20 cellular contexts compared by ENCODE assay signal in the genomic region with DNA sequence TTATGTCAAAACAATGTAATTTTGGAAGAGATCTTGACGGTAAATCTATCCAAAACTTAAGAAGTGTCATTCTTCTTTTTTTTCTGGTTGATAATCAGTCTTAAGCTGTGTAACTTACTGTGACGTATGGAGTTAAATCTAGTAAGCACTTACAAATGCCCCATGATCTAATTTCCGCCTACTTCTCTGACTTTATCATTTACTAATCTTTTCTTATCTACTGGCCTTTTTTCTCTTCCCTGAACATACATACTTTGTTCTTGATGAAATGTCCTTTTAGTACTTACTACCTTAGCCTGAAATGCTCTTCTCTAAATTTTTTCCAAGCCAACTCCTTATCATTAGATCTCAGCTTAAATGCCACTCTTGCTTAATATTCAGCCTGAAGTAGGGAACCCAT. TPM values are rescaled to one million over a fixed set of nuclear protein-coding genes. Genes with fewer than 3 reads are reported as not detected.
A peak's percentile ranks its signal among the peaks of the same experiment; 100 is the strongest.
DNase-seq lines count a peak whose midpoint lies in the region; ATAC-seq and TF ChIP-seq lines count a peak whose summit lies in the region.
"Had no signal": no experiment of that assay in that cellular context is flagged by ENCODE, and none has a peak within 500 bp of the region (broad histone marks: within the 10 kb centered on the region; RNA-seq: fewer than 3 reads in every experiment).

No MANE protein-coding gene starts in this region.

- no peak overlapping the region for H3K4me2 ChIP-seq in SK-N-SH
- H3K4me2 ChIP-seq: A549 had no signal

- no peak overlapping the region for H3K9ac ChIP-seq in SK-N-SH

- 0 out of 4 replicates have a peak, but pooled peaks cover 0 to 3% of the 10 kb centered on the region in 2 experiments for H3K4me1 ChIP-seq in SK-N-SH (ENCODE audit: control insufficient read depth in 1 of 2, insufficient read depth in 2 of 2, low read depth in 1 of 2, low read length in 1 of 2)

- TF ChIP-seq RAD21 in SK-N-SH (IDR thresholded peaks at IDR 0.05; ENCODE audit: low read length), result no peak

- peaks cover 22% of the 10 kb centered on the region for H3K79me2 ChIP-seq in SK-N-SH (ENCODE audit: insufficient read depth)

- H4K20me1 ChIP-seq in SK-N-SH (ENCODE audit: insufficient read depth), result no peaks in the 10 kb centered on the region

- no peak overlapping the region for H3K27ac ChIP-seq in SK-N-SH (ENCODE audit: low read depth in 2 of 2, low read length in 1 of 2)
- H3K27ac ChIP-seq: 22Rv1, A549, C4-2B had no signal

- no peak for TF ChIP-seq CTCF in SK-N-SH (IDR thresholded peaks at IDR 0.05)
- no peak for TF ChIP-seq CTCF in choroid plexus epithelial cell (conservative IDR thresholded peaks at IDR 0.05; ENCODE audit: low read depth, low read length)
- TF ChIP-seq CTCF in retinal pigment epithelial cell (conservative IDR thresholded peaks at IDR 0.05; ENCODE audit: low read depth, low read length), result no peak

- no peaks in the 10 kb centered on the region for H3K27me3 ChIP-seq in SK-N-SH (ENCODE audit: insufficient read depth)

- H2AFZ ChIP-seq in SK-N-SH (ENCODE audit: low read depth), result no peak overlapping the region

- 92% methylated on average over 3 of the region's 3 CpGs for WGBS in SK-N-SH (ENCODE audit: low lambda C conversion rate)

- peaks cover 18 to 23% of the 10 kb centered on the region in 2 experiments for H3K36me3 ChIP-seq in SK-N-SH (replicated peaks in 1 of 2; ENCODE audit: control insufficient read depth in 1 of 2, insufficient read depth in 2 of 2, low read length in 1 of 2)

- ATAC-seq in SK-N-SH treated with all-trans-retinoic acid at 6 μM for 48 hours, result no peak
- ATAC-seq: A549, HCT116, HepG2 had no signal

- DNase-seq in SK-N-SH (no peak), choroid plexus epithelial cell (ENCODE audit: low read depth) (peak; percentile 43), iris pigment epithelial cell (ENCODE audit: low read depth) (peak; percentile 59), retinal pigment epithelial cell (ENCODE audit: low read depth) (peak; percentile 27), cerebellar cortex (ENCODE audit: low spot score) (no peak), NOMO-1 (lab: John Stamatoyannopoulos, UW; ENCODE audit: unreplicated experiment in 2 of 2) (no peak)
- no peak for DNase-seq in activated CD4-positive, alpha-beta T cell treated with anti-CD3 and anti-CD28 coated beads for 48 hours
- DNase-seq: AML-193; CD4-positive, alpha-beta T cell; DMS153; DMS79; GDM1; GOT3; H7 had no signal

- no peak for TF ChIP-seq EP300 in SK-N-SH (IDR thresholded peaks at IDR 0.05; ENCODE audit: borderline replicate concordance in 1 of 2, low read depth in 1 of 2, low read length in 1 of 2)

- H3K4me3 ChIP-seq in SK-N-SH (ENCODE audit: low read depth in 2 of 2, low read length in 1 of 2) (no peak overlapping the region), choroid plexus epithelial cell (ENCODE audit: low read depth, low read length) (no peak overlapping the region), retinal pigment epithelial cell (ENCODE audit: low read length) (no peak overlapping the region)
- H3K4me3 ChIP-seq: A549 had no signal

- H3K9me2 ChIP-seq in SK-N-SH, result no peaks in the 10 kb centered on the region

- CTCF ChIA-PET in SK-N-SH (lab: Yijun Ruan, JAX), result interaction anchor here (0.5 to 1.5 kb wide), 2 partner anchors 14 to 606 kb away, joined by 3 to 4 read pairs; partner anchors contain the start of gene PGGT1B

- H3K9me3 ChIP-seq in SK-N-SH, result no peaks in the 10 kb centered on the region
- H3K9me3 ChIP-seq: A549 had no signal

- H3F3A ChIP-seq in SK-N-SH (replicated peaks; ENCODE audit: insufficient read depth), result no peaks in the 10 kb centered on the region

- POLR2A ChIA-PET in SK-N-SH (lab: Yijun Ruan, JAX), result no interaction called here

TF ChIP-seq in SK-N-SH treated with all-trans-retinoic acid at 6 μM for 48 hours, 23 proteins besides CTCF, POLR2A, EP300 and RAD21:
- TF ChIP-seq ISL1 (CRISPR knock-in tag; IDR thresholded peaks at IDR 0.05) (peak; percentile 91), TOX (CRISPR knock-in tag; IDR thresholded peaks at IDR 0.05; ENCODE audit: borderline replicate concordance) (no peak)

TF ChIP-seq in SK-N-SH, 30 proteins besides CTCF, POLR2A, EP300 and RAD21 (continues in another document):
- TF ChIP-seq MXI1 (IDR thresholded peaks at IDR 0.05; ENCODE audit: low read depth, low read length) (no peak), POLR2AphosphoS5 (IDR thresholded peaks at IDR 0.05; ENCODE audit: low read depth, low read length) (no peak), RFX5 (IDR thresholded peaks at IDR 0.05; ENCODE audit: low read length) (no peak), SIN3A (IDR thresholded peaks at IDR 0.05; ENCODE audit: borderline replicate concordance, low read depth, low read length) (no peak), RXRA (IDR thresholded peaks at IDR 0.05; ENCODE audit: borderline replicate concordance, low read depth) (no peak), CHD2 (IDR thresholded peaks at IDR 0.05; ENCODE audit: low read length, partially characterized antibody) (no peak), MEF2A (IDR thresholded peaks at IDR 0.05; ENCODE audit: borderline replicate concordance, low read depth) (no peak), USF1 (IDR thresholded peaks at IDR 0.05; ENCODE audit: borderline replicate concordance, low read depth) (no peak), REST (IDR thresholded peaks at IDR 0.05; ENCODE audit: low read depth, low read length) (no peak), GABPA (IDR thresholded peaks at IDR 0.05; ENCODE audit: low read depth) (no peak), YY1 (IDR thresholded peaks at IDR 0.05; ENCODE audit: low read depth) (no peak), ZBTB33 (IDR thresholded peaks at IDR 0.05; ENCODE audit: borderline replicate concordance, low read depth) (no peak), ELF1 (IDR thresholded peaks at IDR 0.05) (no peak)
- TF ChIP-seq, protein P1, sequence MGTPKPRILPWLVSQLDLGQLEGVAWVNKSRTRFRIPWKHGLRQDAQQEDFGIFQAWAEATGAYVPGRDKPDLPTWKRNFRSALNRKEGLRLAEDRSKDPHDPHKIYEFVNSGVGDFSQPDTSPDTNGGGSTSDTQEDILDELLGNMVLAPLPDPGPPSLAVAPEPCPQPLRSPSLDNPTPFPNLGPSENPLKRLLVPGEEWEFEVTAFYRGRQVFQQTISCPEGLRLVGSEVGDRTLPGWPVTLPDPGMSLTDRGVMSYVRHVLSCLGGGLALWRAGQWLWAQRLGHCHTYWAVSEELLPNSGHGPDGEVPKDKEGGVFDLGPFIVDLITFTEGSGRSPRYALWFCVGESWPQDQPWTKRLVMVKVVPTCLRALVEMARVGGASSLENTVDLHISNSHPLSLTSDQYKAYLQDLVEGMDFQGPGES (IDR thresholded peaks at IDR 0.05; ENCODE audit: low read depth, low read length), result no peak

RNA-seq across cellular contexts. Expression of gene AP3S1, which starts 27.5 kb away (rescaled TPM):
- polyA plus RNA-seq in SK-N-SH (2012; rRNA removed), result 21.6 and 26.3 TPM in 2 replicates
- polyA plus RNA-seq in SK-N-SH (2012; cell fraction: cytosol; rRNA removed), result 39.6 and 64.4 TPM in 2 replicates
- polyA plus RNA-seq in SK-N-SH (2012; cell fraction: nucleus; rRNA removed), result 4.2 and 7.4 TPM in 2 replicates

RNA-seq across cellular contexts. Expression of gene ATG12, which starts 27.9 kb away (rescaled TPM):
- polyA plus RNA-seq in SK-N-SH (2012; rRNA removed), result 29.1 and 39.0 TPM in 2 replicates
- 47.3 and 68.6 TPM in 2 replicates for polyA plus RNA-seq in SK-N-SH (2012; cell fraction: cytosol; rRNA removed)
- 16.3 and 35.2 TPM in 2 replicates for polyA plus RNA-seq in SK-N-SH (2012; cell fraction: nucleus; rRNA removed)

RNA-seq across cellular contexts. Expression of gene CDO1, which starts 52.8 kb away (rescaled TPM):
- 2.9 and 3.1 TPM in 2 replicates for polyA plus RNA-seq in SK-N-SH (2012; rRNA removed)
- 2.8 and 3.0 TPM in 2 replicates for polyA plus RNA-seq in SK-N-SH (2012; cell fraction: cytosol; rRNA removed)
- polyA plus RNA-seq in SK-N-SH (2012; cell fraction: nucleus; rRNA removed), result 2.4 and 6.1 TPM in 2 replicates
- polyA plus RNA-seq: A549 had no signal

Comparison
In these comparisons a context has a peak if more than half of its experiments do, and no peak if none do; other contexts are left out.
1. DNase-seq: peak in choroid plexus epithelial cell (single experiment), iris pigment epithelial cell (single experiment) and retinal pigment epithelial cell (single experiment); none in SK-N-SH (single experiment), activated CD4-positive, alpha-beta T cell treated with anti-CD3 and anti-CD28 coated beads for 48 hours (single experiment), cerebellar cortex (single experiment) and NOMO-1 (0 of 2).